In the genomic region with DNA sequence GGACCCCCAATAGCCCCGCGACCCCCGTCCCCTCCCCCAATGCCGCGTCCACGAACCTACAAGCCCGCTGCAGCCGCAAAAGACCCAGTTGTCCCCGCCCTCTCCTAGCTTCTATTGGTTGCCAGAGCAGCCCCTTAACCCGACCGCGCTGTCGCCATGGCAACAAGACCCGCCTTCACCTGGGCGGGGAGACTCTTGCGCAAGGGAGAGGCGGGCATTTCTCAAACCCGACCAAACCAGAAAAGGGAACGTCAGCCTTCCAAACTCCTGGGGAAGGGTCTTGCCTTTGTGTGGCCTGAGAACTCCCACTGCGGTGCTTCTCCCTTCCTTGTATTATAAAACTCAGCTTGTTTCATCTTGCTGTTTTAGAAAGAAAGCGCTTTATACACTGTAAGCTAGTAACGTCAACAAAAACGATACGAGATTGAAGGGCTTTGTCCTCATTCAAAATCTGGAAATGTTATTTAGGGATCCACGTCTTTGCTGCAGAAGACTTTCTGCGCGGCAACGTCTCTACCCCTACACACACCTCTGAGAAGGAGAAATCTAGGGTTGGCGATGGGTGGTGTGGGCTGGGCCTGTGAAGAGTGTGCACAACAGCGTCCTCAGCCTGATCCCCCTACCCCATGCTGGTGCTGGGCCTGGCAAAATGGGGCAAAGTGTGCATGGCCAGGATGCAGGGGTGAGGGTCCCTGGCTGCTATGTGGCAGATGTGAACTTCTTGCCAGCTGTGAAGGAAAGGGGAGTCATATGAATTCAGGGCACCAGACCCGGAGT, we compare ENCODE assay signal across 8 cellular contexts. TPM values are rescaled to one million over a fixed set of nuclear protein-coding genes. Genes with fewer than 3 reads are reported as not detected.
DNase-seq lines count a peak whose midpoint lies in the region; ATAC-seq, FAIRE-seq and TF ChIP-seq lines count a peak whose summit lies in the region.

A gene (minus strand): TSS at position 86 of the 777 bp plus-strand sequence. CDS start 551 bp downstream, outside the sequence.

- H3K27ac ChIP-seq in pancreas: peak within 1 kb of the TSS; percentile 51 to 75 (median 60)
- peak within 1 kb of the TSS; percentile 58 to 66 (median 63) for H3K27ac ChIP-seq in thyroid gland

- 7 to 8% methylated on average over 28 to 31 of the region's 31 CpGs for WGBS in pancreas, 2 donors
- 14 to 15% methylated on average over 16 to 20 of the region's 31 CpGs for WGBS in thyroid gland, 2 donors

- peak within 1 kb of the TSS; percentile 81 for H3K4me3 Mint-ChIP-seq in activated naive CD8-positive, alpha-beta T cell treated with anti-CD3 and anti-CD28 coated beads, Interleukin-2, amount 50 U/mL, for 24 hours

- no peak for FAIRE-seq in pancreas (lab: Jason Lieb, UNC)

- H3K4me3 ChIP-seq in GM12864 (ENCODE audit: low read depth, low read length) (peak within 1 kb of the TSS; percentile 82), pancreas (peak within 1 kb of the TSS; percentile 44 to 87 (median 82)), thyroid gland (replicated peaks in 1 of 3) (peak within 1 kb of the TSS; percentile 69 to 82 (median 71))

- DNase-seq in GM12864 (ENCODE audit: low read depth) (peak; percentile 87), NCI-H1436 treated with DMSO at 0.1 percent for 48 hours (lab: John Stamatoyannopoulos, UW) (peak; percentile 93), T follicular helper cell (ENCODE audit: low read depth) (peak; percentile 97), Right ventricle myocardium superior (peak; percentile 98), pancreas (peak; percentile 97 to 100 (median 98)), thyroid gland (peak; percentile 96 to 97)
- peak; percentile 99 for DNase-seq in activated naive CD8-positive, alpha-beta T cell treated with anti-CD3 and anti-CD28 coated beads, Interleukin-2, amount 50 U/mL, for 24 hours

- H3K27me3 ChIP-seq in pancreas: no peaks in the 10 kb centered on the region
- H3K27me3 ChIP-seq in thyroid gland: no peaks in the 10 kb centered on the region

- peaks cover 17% of the 10 kb centered on the region for H3K4me1 Mint-ChIP-seq in activated naive CD8-positive, alpha-beta T cell treated with anti-CD3 and anti-CD28 coated beads, Interleukin-2, amount 50 U/mL, for 24 hours

- ATAC-seq in HG02852 (IDR thresholded peaks at IDR 0.05; ENCODE audit: unreplicated experiment) (peak; percentile 98), Right ventricle myocardium superior (ENCODE audit: poor library complexity) (peak; percentile 99), pancreas (peak; percentile 97 to 99 (median 98))
- ATAC-seq in activated naive CD8-positive, alpha-beta T cell treated with anti-CD3 and anti-CD28 coated beads, Interleukin-2, amount 50 U/mL, for 24 hours: peak; percentile 92

- peaks cover 11% of the 10 kb centered on the region for H3K27me3 Mint-ChIP-seq in activated naive CD8-positive, alpha-beta T cell treated with anti-CD3 and anti-CD28 coated beads, Interleukin-2, amount 50 U/mL, for 24 hours

- H3K4me1 ChIP-seq in pancreas: peaks cover 3 to 8% (median 7%) of the 10 kb centered on the region in 3 donors
- H3K4me1 ChIP-seq in thyroid gland: peaks cover 10 to 21% of the 10 kb centered on the region in 2 donors

- peak within 1 kb of the TSS; percentile 67 for H3K27ac Mint-ChIP-seq in activated naive CD8-positive, alpha-beta T cell treated with anti-CD3 and anti-CD28 coated beads, Interleukin-2, amount 50 U/mL, for 24 hours

- H3K36me3 ChIP-seq in pancreas (no peaks in the 10 kb centered on the region), thyroid gland (peaks cover 0 to 11% of the 10 kb centered on the region in 2 donors)

- TF ChIP-seq POLR2A in thyroid gland (IDR thresholded peaks at IDR 0.05): peak in 1 of 2 donors; percentile 46

- peaks cover 4% of the 10 kb centered on the region for H3K36me3 Mint-ChIP-seq in activated naive CD8-positive, alpha-beta T cell treated with anti-CD3 and anti-CD28 coated beads, Interleukin-2, amount 50 U/mL, for 24 hours (ENCODE audit: low read depth)

- no peaks in the 10 kb centered on the region for H3K9me3 ChIP-seq in pancreas
- no peaks in the 10 kb centered on the region for H3K9me3 ChIP-seq in thyroid gland

- H3K9me3 Mint-ChIP-seq in activated naive CD8-positive, alpha-beta T cell treated with anti-CD3 and anti-CD28 coated beads, Interleukin-2, amount 50 U/mL, for 24 hours: no peaks in the 10 kb centered on the region

- intact Hi-C loops in Right ventricle myocardium superior (cut with DNase I) (no loop called here), pancreas (cut with DNase I) (no loop called here), thyroid gland (cut with DNase I) (no loop called here)

- TF ChIP-seq CTCF in GM12864 (IDR thresholded peaks at IDR 0.05; ENCODE audit: low read depth, low read length, missing control alignments): no peak
- TF ChIP-seq CTCF in pancreas (IDR thresholded peaks at IDR 0.05): no peak
- TF ChIP-seq CTCF in thyroid gland (IDR thresholded peaks at IDR 0.05): no peak

RNA-seq across cellular contexts. Expression of the gene that starts here (rescaled TPM):
- total RNA-seq in Right ventricle myocardium superior (20.7 TPM), pancreas (10 to 100 TPM; 21.3 to 42.9 (median 34.9) TPM), thyroid gland (100 to 1,000 TPM in 3 of 4 donors, 10 to 100 TPM in 1; 88.9 to 190 (median 133) TPM)
- 10 to 100 TPM; 52.2 to 87.7 TPM for polyA plus RNA-seq in pancreas

Comparison
In these comparisons a context has a peak if more than half of its experiments do, and no peak if none do; other contexts are left out.
1. Peak in every context shown above with its lines: DNase-seq, ATAC-seq, H3K4me3 ChIP-seq and H3K27ac ChIP-seq.